Comparison of ENCODE assay signal across 15 cellular contexts in the genomic region with DNA sequence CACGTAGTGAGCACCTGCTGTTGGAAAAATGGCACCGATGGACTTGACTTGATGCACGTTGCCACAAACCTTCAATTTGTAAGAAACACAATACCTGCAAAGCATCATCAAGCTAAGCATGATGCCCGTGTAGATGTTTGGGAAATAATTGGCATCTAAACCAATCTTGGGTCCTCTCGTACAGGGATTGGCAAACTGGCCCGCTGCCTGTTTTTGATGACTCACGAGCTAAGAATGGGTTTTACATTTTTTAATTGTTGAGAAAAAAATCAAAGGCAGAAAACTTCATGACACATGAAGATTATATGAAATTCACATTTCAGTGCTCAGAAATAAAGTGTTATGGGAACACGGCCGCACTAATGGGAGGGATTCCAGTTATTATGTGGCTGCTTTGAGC. TPM values are rescaled to one million over a fixed set of nuclear protein-coding genes. Genes with fewer than 3 reads are reported as not detected.
DNase-seq lines count a peak whose midpoint lies in the region; ATAC-seq and TF ChIP-seq lines count a peak whose summit lies in the region.
"Had no signal": no experiment of that assay in that cellular context is flagged by ENCODE, and none has a peak within 500 bp of the region (broad histone marks: within the 10 kb centered on the region; RNA-seq: fewer than 3 reads in every experiment).

No MANE protein-coding gene starts in this region.

- no peak overlapping the region for H2BK20ac ChIP-seq in IMR-90 (ENCODE audit: low read depth, low read length)

- no TSS peak for BruUV-seq in IMR-90 (replicated peaks; lab: Mats Ljungman, UMichigan)

- TF ChIP-seq POLR2A in IMR-90 (IDR thresholded peaks at IDR 0.05; ENCODE audit: low read depth, low read length), result no peak
- no peak for TF ChIP-seq POLR2A in breast epithelium (IDR thresholded peaks at IDR 0.05)

- H3K9me1 ChIP-seq in IMR-90 (ENCODE audit: insufficient read depth, low read length), result peaks cover 10% of the 10 kb centered on the region

- no peak overlapping the region for H4K8ac ChIP-seq in IMR-90 (ENCODE audit: low read depth in 2 of 2, low read length in 2 of 2)

- peaks cover 88% of the 10 kb centered on the region for H4K20me1 ChIP-seq in IMR-90 (ENCODE audit: insufficient read depth, low read length)

- ATAC-seq in IMR-90 (ENCODE audit: low read depth) (peak; percentile 50), HG02759 (IDR thresholded peaks at IDR 0.05; ENCODE audit: unreplicated experiment) (no peak)

- intact Hi-C loops in IMR-90 (cut with micrococcal nuclease), result no loop called here
- intact Hi-C loops in breast epithelium (cut with DNase I; ENCODE audit: low total_unique reads), result no loop called here
- intact Hi-C loops in colonic mucosa (cut with DNase I), result no loop called here

- H3K4me3 ChIP-seq in AG04449 (ENCODE audit: low read depth, low read length) (no peak overlapping the region), IMR-90 (ENCODE audit: insufficient read depth, low read depth, low read length) (no peak overlapping the region), breast epithelium (no peak overlapping the region), colonic mucosa (no peak overlapping the region)
- H3K4me3 ChIP-seq: hepatocyte, smooth muscle cell had no signal

- TF ChIP-seq CTCF in AG04449 (IDR thresholded peaks at IDR 0.05; ENCODE audit: insufficient read depth, low read length, missing control alignments) (no peak), IMR-90 (conservative IDR thresholded peaks at IDR 0.05; ENCODE audit: low read depth, low read length) (no peak), breast epithelium (IDR thresholded peaks at IDR 0.05) (no peak), colonic mucosa (IDR thresholded peaks at IDR 0.05) (no peak)

- no peak overlapping the region for H2BK120ac ChIP-seq in IMR-90 (ENCODE audit: low read depth, low read length)

- DNase-seq in AG04449 (ENCODE audit: low read depth, low spot score) (peak; percentile 9), IMR-90 (peak; percentile 66), breast epithelium (ENCODE audit: low spot score in 2 of 2) (no peak), kidney glomerular epithelial cell (lab: John Stamatoyannopoulos, UW) (peak; percentile 46), NCI-H345 (lab: John Stamatoyannopoulos, UW) (no peak), colonic mucosa (no peak)
- no peak for DNase-seq in activated T-cell treated with anti-CD3 and anti-CD28 coated beads, Interleukin-2, amount 50 U/mL, for 1 hour
- DNase-seq: activated T-cell treated with anti-CD3 and anti-CD28 coated beads, Interleukin-2, amount 50 U/mL, for 24 hours; BE2C; caudate nucleus; NCI-H1930; WERI-Rb-1 had no signal

- no peaks in the 10 kb centered on the region for H3K27me3 ChIP-seq in IMR-90 (ENCODE audit: control insufficient read depth, insufficient read depth, low read length)
- no peaks in the 10 kb centered on the region for H3K27me3 ChIP-seq in breast epithelium
- H3K27me3 ChIP-seq in colonic mucosa, result no peaks in the 10 kb centered on the region
- H3K27me3 ChIP-seq: BE2C, hepatocyte had no signal

- H4K91ac ChIP-seq in IMR-90 (ENCODE audit: insufficient read depth, low read depth, low read length), result no peak overlapping the region

- H2AK5ac ChIP-seq in IMR-90 (ENCODE audit: low read depth, low read length), result no peak overlapping the region

- no peak overlapping the region for H4K5ac ChIP-seq in IMR-90 (ENCODE audit: low read depth, low read length)

- no peak overlapping the region for H3K14ac ChIP-seq in IMR-90 (replicated peaks; ENCODE audit: low read depth, low read length)

- no peaks in the 10 kb centered on the region; the same call in 1 of the 2 replicates for H3K4me1 ChIP-seq in IMR-90 (ENCODE audit: control insufficient read depth, insufficient read depth, low read length)
- H3K4me1 ChIP-seq in breast epithelium, result peaks cover 0 to 3% of the 10 kb centered on the region in 2 donors
- H3K4me1 ChIP-seq in colonic mucosa, result no peaks in the 10 kb centered on the region
- H3K4me1 ChIP-seq: BE2C had no signal

- no peak overlapping the region for H3K4me2 ChIP-seq in IMR-90 (ENCODE audit: low read depth, low read length)
- H3K4me2 ChIP-seq: hepatocyte, smooth muscle cell had no signal

- no peak overlapping the region for H2BK5ac ChIP-seq in IMR-90 (ENCODE audit: low read depth, low read length, poor library complexity, severe bottlenecking)

- CTCF ChIA-PET in AG04449 (lab: Yijun Ruan, JAX) (interaction anchor here (0.9 to 1.2 kb wide), 3 partner anchors 50 to 103 kb away, joined by 3 to 4 read pairs (median 3); no protein-coding TSS in a partner anchor), IMR-90 (lab: Yijun Ruan, JAX) (interaction anchor here (1.0 kb wide), 2 partner anchors 18 kb away, joined by 3 to 6 read pairs; no protein-coding TSS in a partner anchor)

- no peak overlapping the region for H2BK15ac ChIP-seq in IMR-90 (ENCODE audit: low read depth, low read length)

- H3K9ac ChIP-seq in IMR-90 (ENCODE audit: low read depth, low read length), result no peak overlapping the region
- no peak overlapping the region for H3K9ac ChIP-seq in colonic mucosa (ENCODE audit: low read depth in 2 of 2, low read length in 2 of 2)

- no peak overlapping the region for H3K23ac ChIP-seq in IMR-90 (ENCODE audit: low read depth, low read length)

- H3K18ac ChIP-seq in IMR-90 (ENCODE audit: low read depth, low read length), result no peak overlapping the region

- H3K9me3 ChIP-seq in IMR-90 (ENCODE audit: control insufficient read depth, insufficient read depth, low read length) (no peaks in the 10 kb centered on the region), breast epithelium (peaks cover 0 to 5% of the 10 kb centered on the region in 2 donors), colonic mucosa (no peaks in the 10 kb centered on the region)
- H3K9me3 ChIP-seq: BE2C had no signal

- no peak overlapping the region for H2AFZ ChIP-seq in IMR-90 (replicated peaks; ENCODE audit: low read length, poor library complexity)
- H2AFZ ChIP-seq: hepatocyte had no signal

- H3K4ac ChIP-seq in IMR-90 (ENCODE audit: low read depth, low read length), result no peak overlapping the region

- peaks cover 10% of the 10 kb centered on the region for H3K36me3 ChIP-seq in IMR-90 (ENCODE audit: control insufficient read depth, insufficient read depth, low read length)
- no peaks in the 10 kb centered on the region for H3K36me3 ChIP-seq in breast epithelium
- no peaks in the 10 kb centered on the region for H3K36me3 ChIP-seq in colonic mucosa

- dilution Hi-C loops in IMR-90 (cut with HindIII; ENCODE audit: low sequenced_read_pairs, unreplicated experiment), result no loop called here

- no peak overlapping the region for H3K56ac ChIP-seq in IMR-90 (ENCODE audit: extremely low read depth, insufficient read depth, low read length)

- H3K27ac ChIP-seq in IMR-90 (ENCODE audit: insufficient read depth, low read length) (no peak overlapping the region), breast epithelium (peak overlapping the region; percentile 29 to 58), colonic mucosa (no peak overlapping the region)
- H3K27ac ChIP-seq: hepatocyte, WERI-Rb-1 had no signal

- POLR2A ChIA-PET in AG04449 (lab: Yijun Ruan, JAX), result no interaction called here
- POLR2A ChIA-PET in IMR-90 (lab: Charles Lee; ENCODE audit: unreplicated experiment), result no interaction called here

- in situ Hi-C loops in IMR-90 (cut with MboI; ENCODE audit: low sequenced_read_pairs), result no loop called here

- no peak for TF ChIP-seq RAD21 in IMR-90 (IDR thresholded peaks at IDR 0.05; ENCODE audit: low read length)

- H3K79me1 ChIP-seq in IMR-90 (ENCODE audit: low read depth in 1 of 2, low read length in 2 of 2), result peaks cover 20 to 70% of the 10 kb centered on the region in 2 experiments

- no CpG with 5 or more reads among the region's 9 CpGs for WGBS in IMR-90 (ENCODE audit: extremely low coverage in 2 of 2, insufficient read length in 1 of 2), 2 experiments

- H2AK9ac ChIP-seq in IMR-90 (replicated peaks; ENCODE audit: low read depth, low read length, poor library complexity), result no peak overlapping the region

TF ChIP-seq in IMR-90, 13 proteins besides CTCF, POLR2A, EP300 and RAD21:
- no peak for TF ChIP-seq CHD1 (IDR thresholded peaks at IDR 0.05; ENCODE audit: low read depth, low read length)
- TF ChIP-seq FOS (IDR thresholded peaks at IDR 0.05; ENCODE audit: low read depth, low read length), result peak; percentile 29; the same call in 1 of the 2 replicates

RNA-seq across cellular contexts. Expression of gene MTA1, which starts 10.9 kb away (rescaled TPM):
- total RNA-seq in IMR-90 (2012; rRNA removed) (19.4 and 21.5 TPM in 2 replicates), breast epithelium (10 to 100 TPM; 50.7 to 70.1 (median 68.8) TPM), colonic mucosa (10 to 100 TPM; 47.0 to 90.2 TPM)
- 61.6 and 74.5 TPM in 2 replicates for polyA plus RNA-seq in IMR-90 (2012; rRNA removed)
- polyA plus RNA-seq in IMR-90 (2012; cell fraction: cytosol; rRNA removed), result 55.0 and 55.6 TPM in 2 replicates
- 408 and 869 TPM in 2 replicates for polyA plus RNA-seq in IMR-90 (2012; cell fraction: nucleus; rRNA removed; ENCODE audit: low replicate concordance)

RNA-seq across cellular contexts. Expression of gene TEX22, which starts 32.2 kb away (rescaled TPM):
- under 0.01 and 0.18 TPM in 2 replicates for total RNA-seq in IMR-90 (2012; rRNA removed)
- 0.10 and 0.11 TPM in 2 replicates for polyA plus RNA-seq in IMR-90 (2012; rRNA removed)
- 0.03 and 0.12 TPM in 2 replicates for polyA plus RNA-seq in IMR-90 (2012; cell fraction: cytosol; rRNA removed)
- polyA plus RNA-seq in IMR-90 (2012; cell fraction: nucleus; rRNA removed; ENCODE audit: low replicate concordance), result 1.5 and 1.6 TPM in 2 replicates
- under 1 TPM; 0.33 to 0.64 (median 0.59) TPM for total RNA-seq in breast epithelium
- 1 to 10 TPM; 1.4 to 2.4 TPM for total RNA-seq in colonic mucosa
- total RNA-seq: hepatocyte had no signal

RNA-seq across cellular contexts. Expression of gene CRIP2, which starts 44.1 kb away (rescaled TPM):
- total RNA-seq in IMR-90 (2012; rRNA removed) (18.1 and 20.3 TPM in 2 replicates), breast epithelium (100 to 1,000 TPM in 1 of 3 donors, 10 to 100 TPM in 2; 46.2 to 146 (median 92.1) TPM), colonic mucosa (10 to 100 TPM; 11.3 to 20.3 TPM)
- polyA plus RNA-seq in IMR-90 (2012; rRNA removed), result 123 and 149 TPM in 2 replicates
- 196 and 200 TPM in 2 replicates for polyA plus RNA-seq in IMR-90 (2012; cell fraction: cytosol; rRNA removed)
- 61.5 and 154 TPM in 2 replicates for polyA plus RNA-seq in IMR-90 (2012; cell fraction: nucleus; rRNA removed; ENCODE audit: low replicate concordance)

RNA-seq across cellular contexts. Expression of gene CRIP1, which starts 56.2 kb away (rescaled TPM):
- total RNA-seq in IMR-90 (2012; rRNA removed) (not detected in 2 replicates), breast epithelium (10 to 100 TPM; 24.1 to 32.8 (median 32.8) TPM), colonic mucosa (100 to 1,000 TPM in 1 of 2 donors, 10 to 100 TPM in 1; 97.1 to 220 TPM)
- 0.21 and 1.0 TPM in 2 replicates for polyA plus RNA-seq in IMR-90 (2012; rRNA removed)
- polyA plus RNA-seq in IMR-90 (2012; cell fraction: cytosol; rRNA removed), result 0.41 TPM in 1 of 2 replicates, not detected in the other
- 1.0 and 1.7 TPM in 2 replicates for polyA plus RNA-seq in IMR-90 (2012; cell fraction: nucleus; rRNA removed; ENCODE audit: low replicate concordance)

Comparison
In these comparisons a context has a peak if more than half of its experiments do, and no peak if none do; other contexts are left out.
1. DNase-seq: peak in AG04449 (single experiment), IMR-90 (single experiment) and kidney glomerular epithelial cell (single experiment); none in breast epithelium (0 of 2), NCI-H345 (single experiment), activated T-cell treated with anti-CD3 and anti-CD28 coated beads, Interleukin-2, amount 50 U/mL, for 1 hour (single experiment) and colonic mucosa (single experiment).
2. H3K27ac ChIP-seq: peak in breast epithelium (2 of 2); none in IMR-90 (single experiment) and colonic mucosa (single experiment).